ENCODE assay signal across 7 cellular contexts in the genomic region with DNA sequence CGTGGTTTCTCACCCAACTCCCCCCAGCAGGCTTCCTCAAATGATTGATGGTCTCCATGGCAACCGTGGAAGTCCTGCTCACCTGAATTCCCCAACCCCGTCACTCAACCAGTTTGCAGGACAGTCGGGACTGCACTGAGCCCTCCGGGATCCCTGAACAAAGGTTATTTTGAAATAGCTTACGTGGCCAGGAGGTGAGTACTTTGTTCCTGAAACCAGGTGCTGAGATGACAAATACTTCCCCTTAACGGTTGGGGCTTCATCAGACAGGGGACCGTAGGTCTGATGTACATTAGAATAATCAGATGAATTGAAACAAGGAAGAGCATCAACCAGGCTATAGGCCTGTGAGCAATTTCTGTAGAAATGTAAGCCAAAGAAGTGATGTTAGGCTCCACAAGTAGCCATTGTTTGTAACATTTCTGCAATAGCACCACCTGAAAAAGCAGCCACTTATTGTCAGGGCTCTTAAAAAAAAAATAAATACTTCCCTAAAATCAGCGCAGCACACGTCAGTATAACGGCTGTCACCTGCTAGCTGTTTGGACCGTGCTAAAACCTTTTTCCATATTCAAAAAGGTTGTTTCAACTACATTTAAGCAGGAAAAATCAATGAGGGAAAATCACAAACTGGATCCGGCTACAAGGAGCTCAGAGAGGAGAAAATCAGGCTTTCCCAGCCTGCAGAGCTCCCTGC.
DNase-seq lines count a peak whose midpoint lies in the region; ATAC-seq and TF ChIP-seq lines count a peak whose summit lies in the region.

No MANE protein-coding gene starts in this region.

- no peak overlapping the region for H3K4ac ChIP-seq in trophoblast cell (ENCODE audit: low read depth, low read length)

- H4K8ac ChIP-seq in trophoblast cell (ENCODE audit: low read depth, low read length), result no peak overlapping the region

- no peaks in the 10 kb centered on the region for H3K27me3 Mint-ChIP-seq in activated CD4-positive, alpha-beta T cell treated with anti-CD3 and anti-CD28 coated beads, Interleukin-2, amount 10 ng/mL, durations not matched to agents 7 days and 5 days
- H3K27me3 Mint-ChIP-seq in chondrocyte (ENCODE audit: low read depth), result no peaks in the 10 kb centered on the region

- WGBS in trophoblast cell (ENCODE audit: extremely low coverage, insufficient coverage, insufficient read length), result no CpG with 5 or more reads among the region's 13 CpGs

- no peak overlapping the region for H3K27ac ChIP-seq in trophoblast cell (ENCODE audit: low read depth, low read length)

- H2BK5ac ChIP-seq in trophoblast cell (ENCODE audit: low read depth, low read length, poor library complexity), result no peak overlapping the region

- POLR2A ChIA-PET in activated CD4-positive, alpha-beta T cell treated with anti-CD3 and anti-CD28 coated beads, Interleukin-2, amount 10 ng/mL, durations not matched to agents 7 days and 5 days (lab: Charles Lee), result no interaction called here

- H3K14ac ChIP-seq in trophoblast cell (ENCODE audit: low read length), result no peak overlapping the region

- H3K9me3 Mint-ChIP-seq in activated CD4-positive, alpha-beta T cell treated with anti-CD3 and anti-CD28 coated beads, Interleukin-2, amount 10 ng/mL, durations not matched to agents 7 days and 5 days, result peaks cover 10% of the 10 kb centered on the region
- H3K9me3 Mint-ChIP-seq in chondrocyte (ENCODE audit: low read depth), result no peaks in the 10 kb centered on the region

- H4K12ac ChIP-seq in trophoblast cell (ENCODE audit: low read depth, low read length), result no peak overlapping the region

- peak overlapping the region; percentile 69 for H3K27ac Mint-ChIP-seq in activated CD4-positive, alpha-beta T cell treated with anti-CD3 and anti-CD28 coated beads, Interleukin-2, amount 10 ng/mL, durations not matched to agents 7 days and 5 days
- H3K27ac Mint-ChIP-seq in chondrocyte (ENCODE audit: unreplicated experiment), result no peak overlapping the region

- no peak overlapping the region for H3K4me3 ChIP-seq in trophoblast cell (ENCODE audit: low read depth, low read length)

- TF ChIP-seq CTCF in chondrocyte (IDR thresholded peaks at IDR 0.05), result no peak

- H2BK12ac ChIP-seq in trophoblast cell (ENCODE audit: low read length), result no peak overlapping the region

- peaks cover 2% of the 10 kb centered on the region for H3K9me3 ChIP-seq in trophoblast cell (ENCODE audit: insufficient read depth, low read depth, low read length)

- H3K4me1 Mint-ChIP-seq in activated CD4-positive, alpha-beta T cell treated with anti-CD3 and anti-CD28 coated beads, Interleukin-2, amount 10 ng/mL, durations not matched to agents 7 days and 5 days, result peaks cover 91% of the 10 kb centered on the region
- no peaks in the 10 kb centered on the region for H3K4me1 Mint-ChIP-seq in chondrocyte (ENCODE audit: low read depth)

- no peaks in the 10 kb centered on the region for H3K79me1 ChIP-seq in trophoblast cell (ENCODE audit: low read length)

- H3K36me3 Mint-ChIP-seq in activated CD4-positive, alpha-beta T cell treated with anti-CD3 and anti-CD28 coated beads, Interleukin-2, amount 10 ng/mL, durations not matched to agents 7 days and 5 days (ENCODE audit: low read depth), result peaks cover 20% of the 10 kb centered on the region
- H3K36me3 Mint-ChIP-seq in chondrocyte (ENCODE audit: low read depth), result no peaks in the 10 kb centered on the region

- no peak overlapping the region for H3K4me2 ChIP-seq in trophoblast cell (ENCODE audit: low read length)

- no peak overlapping the region for H3K18ac ChIP-seq in trophoblast cell (ENCODE audit: low read length)

- H3K9ac ChIP-seq in trophoblast cell (ENCODE audit: low read length), result no peak overlapping the region

- ATAC-seq in GM18907 (IDR thresholded peaks at IDR 0.05; ENCODE audit: unreplicated experiment), result peak; percentile 32
- peak; percentile 38 for ATAC-seq in HG03354 (IDR thresholded peaks at IDR 0.05; ENCODE audit: poor library complexity, severe bottlenecking, unreplicated experiment)

- no peaks in the 10 kb centered on the region for H3K36me3 ChIP-seq in trophoblast cell (ENCODE audit: control insufficient read depth in 1 of 2, insufficient read depth in 2 of 2, low read length in 2 of 2)

- H2AFZ ChIP-seq in trophoblast cell (ENCODE audit: insufficient read depth, low read length, poor library complexity), result no peak overlapping the region

- H2AK5ac ChIP-seq in trophoblast cell (ENCODE audit: low read length), result no peak overlapping the region

- CTCF ChIA-PET in activated CD4-positive, alpha-beta T cell treated with anti-CD3 and anti-CD28 coated beads, Interleukin-2, amount 10 ng/mL, durations not matched to agents 7 days and 5 days (lab: Charles Lee), result interaction anchor here (0.6 to 3.3 kb wide), 7 partner anchors 9 to 229 kb away, joined by 3 to 9 read pairs (median 3); no protein-coding TSS in a partner anchor

- no peak overlapping the region for H2BK120ac ChIP-seq in trophoblast cell (ENCODE audit: insufficient read depth, low read length, poor library complexity)

- peaks cover 2 to 4% of the 10 kb centered on the region in 2 experiments for H3K4me1 ChIP-seq in trophoblast cell (ENCODE audit: control insufficient read depth in 1 of 2, insufficient read depth in 2 of 2, low read length in 2 of 2)

- no peak overlapping the region for H4K91ac ChIP-seq in trophoblast cell (ENCODE audit: low read depth, low read length)

- no peaks in the 10 kb centered on the region for H3K79me2 ChIP-seq in trophoblast cell (ENCODE audit: control insufficient read depth, insufficient read depth, low read length, poor library complexity)

- DNase-seq in activated CD4-positive, alpha-beta T cell treated with anti-CD3 and anti-CD28 coated beads, Interleukin-2, amount 10 ng/mL, durations not matched to agents 7 days and 5 days, result no peak
- DNase-seq in trophoblast cell, result peak; percentile 42 to 68
- no peak for DNase-seq in ureter (ENCODE audit: low spot score)
- no peak for DNase-seq in chondrocyte (ENCODE audit: low spot score)
- no peak for DNase-seq in mesenteric fat pad (ENCODE audit: low spot score)

- H3K23ac ChIP-seq in trophoblast cell (ENCODE audit: low read length), result no peak overlapping the region

- H3K4me3 Mint-ChIP-seq in activated CD4-positive, alpha-beta T cell treated with anti-CD3 and anti-CD28 coated beads, Interleukin-2, amount 10 ng/mL, durations not matched to agents 7 days and 5 days, result no peak overlapping the region
- no peak overlapping the region for H3K4me3 Mint-ChIP-seq in chondrocyte (ENCODE audit: unreplicated experiment)

- H3K27me3 ChIP-seq in trophoblast cell (ENCODE audit: insufficient read depth, low read length), result no peaks in the 10 kb centered on the region

Comparison
In these comparisons a context has a peak if more than half of its experiments do, and no peak if none do; other contexts are left out.
1. DNase-seq: peak in trophoblast cell (2 of 2); none in activated CD4-positive, alpha-beta T cell treated with anti-CD3 and anti-CD28 coated beads, Interleukin-2, amount 10 ng/mL, durations not matched to agents 7 days and 5 days (single experiment), ureter (single experiment), chondrocyte (single experiment) and mesenteric fat pad (single experiment).